Comparison of ENCODE assay signal across 17 cellular contexts in genomic region chr10:51696251-51696650, GRCh38. TPM values are rescaled to one million over a fixed set of nuclear protein-coding genes. Genes with fewer than 3 reads are reported as not detected.
DNase-seq lines count a peak whose midpoint lies in the region; ATAC-seq and TF ChIP-seq lines count a peak whose summit lies in the region.
"Had no signal": no experiment of that assay in that cellular context is flagged by ENCODE, and none has a peak within 500 bp of the region (broad histone marks: within the 10 kb centered on the region; RNA-seq: fewer than 3 reads in every experiment).

No MANE protein-coding gene starts in this region.

- H3K27ac ChIP-seq in CD4-positive, CD25-positive, alpha-beta regulatory T cell (ENCODE audit: insufficient read depth, low read length, poor library complexity, severe bottlenecking) = peak overlapping the region; percentile 47
- H3K27ac ChIP-seq in GM23248 (no peak overlapping the region), ascending aorta (peak overlapping the region; percentile 31 to 48), left lung (peak overlapping the region in 1 of 2 donors; percentile 19)
- H3K27ac ChIP-seq: upper lobe of right lung had no signal

- 43 to 50% methylated on average over 1 of the region's 1 CpG for WGBS in GM23248 (ENCODE audit: low coverage in 1 of 2, low lambda C conversion rate in 2 of 2, missing lambda C conversion rate in 2 of 2), 2 experiments

- H3F3A ChIP-seq in GM23248 (ENCODE audit: insufficient read depth) = 0 out of 2 replicates have a peak, but pooled peaks cover 15% of the 10 kb centered on the region

- H3K4me3 Mint-ChIP-seq in CD4-positive, CD25-positive, alpha-beta regulatory T cell = peak overlapping the region; percentile 26 to 59 (median 39)
- H3K4me3 Mint-ChIP-seq in natural killer cell treated with Interleukin-12 subunit alpha and Interleukin-12 subunit beta and Interleukin-15 and Interleukin-18, amount 100 ng/mL, for 72 hours = peak overlapping the region; percentile 100
- H3K4me3 Mint-ChIP-seq: CD14-positive monocyte had no signal

- peaks cover 23% of the 10 kb centered on the region for H3K36me3 Mint-ChIP-seq in CD4-positive, CD25-positive, alpha-beta regulatory T cell
- peaks cover 26% of the 10 kb centered on the region for H3K36me3 Mint-ChIP-seq in natural killer cell treated with Interleukin-12 subunit alpha and Interleukin-12 subunit beta and Interleukin-15 and Interleukin-18, amount 100 ng/mL, for 72 hours

- intact Hi-C loops in ascending aorta (cut with DNase I) (loop anchor here (5.0 kb wide), 1 partner anchor 54 kb away; no protein-coding TSS in a partner anchor), left lung (cut with DNase I) (no loop called here)

- H3K9ac ChIP-seq in GM23248 = no peak overlapping the region

- peak overlapping the region; percentile 32 to 86 (median 84) for H3K27ac Mint-ChIP-seq in CD4-positive, CD25-positive, alpha-beta regulatory T cell
- H3K27ac Mint-ChIP-seq in natural killer cell treated with Interleukin-12 subunit alpha and Interleukin-12 subunit beta and Interleukin-15 and Interleukin-18, amount 100 ng/mL, for 72 hours = peak overlapping the region in 1 of 2 donors; percentile 66

- H3K4me3 ChIP-seq in CD4-positive, CD25-positive, alpha-beta regulatory T cell (ENCODE audit: low read depth, low read length) = peak overlapping the region; percentile 46
- no peak overlapping the region for H3K4me3 ChIP-seq in GM23248
- peak overlapping the region; percentile 9 to 71 for H3K4me3 ChIP-seq in ascending aorta
- H3K4me3 ChIP-seq in left lung = no peak overlapping the region
- H3K4me3 ChIP-seq: heart left ventricle, upper lobe of right lung had no signal

- peaks cover 8% of the 10 kb centered on the region for H3K27me3 Mint-ChIP-seq in CD4-positive, CD25-positive, alpha-beta regulatory T cell
- H3K27me3 Mint-ChIP-seq in natural killer cell treated with Interleukin-12 subunit alpha and Interleukin-12 subunit beta and Interleukin-15 and Interleukin-18, amount 100 ng/mL, for 72 hours = no peaks in the 10 kb centered on the region

- H3K9me3 ChIP-seq in CD4-positive, CD25-positive, alpha-beta regulatory T cell (ENCODE audit: control insufficient read depth in 2 of 2, low read length in 2 of 2) = no peaks in the 10 kb centered on the region
- H3K9me3 ChIP-seq in GM23248 (ENCODE audit: low read depth) (no peaks in the 10 kb centered on the region), ascending aorta (no peaks in the 10 kb centered on the region), left lung (no peaks in the 10 kb centered on the region)
- H3K9me3 ChIP-seq: heart left ventricle, upper lobe of right lung had no signal

- in situ Hi-C loops in GM23248 (cut with MboI) = no loop called here

- no peaks in the 10 kb centered on the region for H3K27me3 ChIP-seq in CD4-positive, CD25-positive, alpha-beta regulatory T cell (ENCODE audit: control insufficient read depth, insufficient read depth, low read length)
- no peaks in the 10 kb centered on the region for H3K27me3 ChIP-seq in GM23248 (replicated peaks; ENCODE audit: insufficient read depth)
- H3K27me3 ChIP-seq in ascending aorta = no peaks in the 10 kb centered on the region
- no peaks in the 10 kb centered on the region for H3K27me3 ChIP-seq in left lung
- H3K27me3 ChIP-seq: heart left ventricle, upper lobe of right lung had no signal

- H3K4me1 ChIP-seq in CD4-positive, CD25-positive, alpha-beta regulatory T cell (ENCODE audit: control insufficient read depth, insufficient read depth, low read length, poor library complexity, severe bottlenecking) = peaks cover 48% of the 10 kb centered on the region
- H3K4me1 ChIP-seq in GM23248 (ENCODE audit: insufficient read depth) = peaks cover 19% of the 10 kb centered on the region
- H3K4me1 ChIP-seq in ascending aorta = peaks cover 11 to 38% of the 10 kb centered on the region in 2 donors
- peaks cover 14 to 51% of the 10 kb centered on the region in 2 donors for H3K4me1 ChIP-seq in left lung

- no peaks in the 10 kb centered on the region for H3K9me2 ChIP-seq in GM23248 (ENCODE audit: insufficient read depth)

- peaks cover 11% of the 10 kb centered on the region for H3K36me3 ChIP-seq in CD4-positive, CD25-positive, alpha-beta regulatory T cell (ENCODE audit: control insufficient read depth, insufficient read depth, low read length)
- H3K36me3 ChIP-seq in GM23248 (ENCODE audit: low read depth) (0 out of 2 replicates have a peak, but pooled peaks cover 3% of the 10 kb centered on the region), ascending aorta (peaks cover 0 to 7% of the 10 kb centered on the region in 2 donors), left lung (no peaks in the 10 kb centered on the region)

- TF ChIP-seq CTCF in ascending aorta (IDR thresholded peaks at IDR 0.05) (no peak), left lung (IDR thresholded peaks at IDR 0.05) (no peak)

- ATAC-seq in CD4-positive, CD25-positive, alpha-beta regulatory T cell (ENCODE audit: low read depth in 2 of 2) = no peak
- ATAC-seq in natural killer cell treated with Interleukin-12 subunit alpha and Interleukin-12 subunit beta and Interleukin-15 and Interleukin-18, amount 100 ng/mL, for 72 hours = no peak
- ATAC-seq in left lung = no peak
- ATAC-seq: activated CD4-positive, CD25-positive, alpha-beta regulatory T cell treated with anti-CD3 and anti-CD28 coated beads, Interleukin-2, amount 50 U/mL, for 24 hours; heart left ventricle; upper lobe of right lung had no signal

- H4K20me1 ChIP-seq in GM23248 (ENCODE audit: insufficient read depth) = no peaks in the 10 kb centered on the region

- peaks cover 44% of the 10 kb centered on the region for H3K79me2 ChIP-seq in GM23248 (ENCODE audit: insufficient read depth)

- H3K9me3 Mint-ChIP-seq in CD4-positive, CD25-positive, alpha-beta regulatory T cell = no peaks in the 10 kb centered on the region
- H3K9me3 Mint-ChIP-seq in natural killer cell treated with Interleukin-12 subunit alpha and Interleukin-12 subunit beta and Interleukin-15 and Interleukin-18, amount 100 ng/mL, for 72 hours = no peaks in the 10 kb centered on the region
- H3K9me3 Mint-ChIP-seq: CD14-positive monocyte had no signal

- peak overlapping the region; percentile 26 for H3K4me2 ChIP-seq in GM23248 (ENCODE audit: unreplicated experiment)

- H2AFZ ChIP-seq in GM23248 = no peak overlapping the region

- H3K4me1 Mint-ChIP-seq in CD4-positive, CD25-positive, alpha-beta regulatory T cell = peaks cover 27 to 61% (median 41%) of the 10 kb centered on the region in 4 donors
- H3K4me1 Mint-ChIP-seq in natural killer cell treated with Interleukin-12 subunit alpha and Interleukin-12 subunit beta and Interleukin-15 and Interleukin-18, amount 100 ng/mL, for 72 hours (ENCODE audit: low read depth in 2 of 2) = peaks cover 31 to 44% of the 10 kb centered on the region in 2 donors

- DNase-seq in CD4-positive, CD25-positive, alpha-beta regulatory T cell = no peak
- DNase-seq in GM23248 (peak; percentile 37), ascending aorta (ENCODE audit: low spot score in 2 of 2) (no peak), NCI-H526 treated with DMSO at 0.1 percent for 48 hours (lab: John Stamatoyannopoulos, UW) (no peak), DMS 273 treated with DMSO at 0.1 percent for 48 hours (lab: John Stamatoyannopoulos, UW) (no peak), left lung (no peak), DMS53 (lab: John Stamatoyannopoulos, UW) (no peak)
- DNase-seq in natural killer cell treated with Interleukin-12 subunit alpha and Interleukin-12 subunit beta and Interleukin-15 and Interleukin-18, amount 100 ng/mL, for 72 hours (ENCODE audit: low spot score) = no peak
- DNase-seq: activated gamma-delta T cell, GF-D8, heart left ventricle, kidney, NCI-H2029, SW 1271, upper lobe of right lung had no signal

RNA-seq across cellular contexts. Expression of gene CSTF2T, which starts 3.1 kb away (rescaled TPM):
- total RNA-seq in CD4-positive, CD25-positive, alpha-beta regulatory T cell = 30.2 TPM
- 10 to 100 TPM; 14.3 to 16.4 (median 16.3) TPM for polyA plus RNA-seq in CD4-positive, CD25-positive, alpha-beta regulatory T cell
- total RNA-seq in GM23248 (2014; rRNA removed; shearing (Covaris generic)) = 16.9 and 19.9 TPM in 2 replicates
- 7.6 and 7.9 TPM in 2 replicates for polyA plus RNA-seq in GM23248 (2016; fragmentation: Nextera tagmentation; extraction: Ambion mirVana)
- total RNA-seq in ascending aorta (11.6 TPM), left lung (10 to 100 TPM; 16.8 to 19.8 TPM)
- total RNA-seq in natural killer cell treated with Interleukin-12 subunit alpha and Interleukin-12 subunit beta and Interleukin-15 and Interleukin-18, amount 100 ng/mL, for 72 hours = 10 to 100 TPM; 35.4 to 44.1 TPM

Comparison
In these comparisons a context has a peak if more than half of its experiments do, and no peak if none do; other contexts are left out.
1. H3K4me3 ChIP-seq: peak in CD4-positive, CD25-positive, alpha-beta regulatory T cell (single experiment) and ascending aorta (2 of 2); none in GM23248 (single experiment) and left lung (0 of 2).